ENCODE assay signal across 8 cellular contexts in the genomic region with DNA sequence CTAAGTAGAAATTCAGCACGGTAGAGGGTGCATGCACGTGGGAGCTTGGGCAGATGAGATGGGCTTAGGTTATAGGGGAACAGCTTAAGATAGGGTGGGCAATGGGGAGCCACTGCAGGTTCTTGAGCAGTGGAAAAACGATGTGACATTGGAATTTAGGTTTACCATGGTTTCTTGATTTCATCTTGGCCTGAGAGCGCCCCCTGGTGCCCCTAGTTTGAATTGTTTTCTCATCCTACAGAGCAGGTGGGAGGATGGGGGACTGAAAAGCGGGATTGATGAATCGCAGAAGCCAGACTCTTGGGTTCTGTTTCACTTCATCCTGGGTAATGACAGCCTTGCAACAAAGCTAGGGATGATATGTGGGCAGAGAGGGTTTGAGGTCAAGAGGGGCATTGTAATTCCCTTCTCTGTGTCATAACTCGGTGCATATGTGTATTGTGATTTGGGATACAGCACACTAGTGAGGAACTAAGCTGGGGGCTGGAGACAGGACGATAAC. TPM values are rescaled to one million over a fixed set of nuclear protein-coding genes. Genes with fewer than 3 reads are reported as not detected.
A peak's percentile ranks its signal among the peaks of the same experiment; 100 is the strongest.
DNase-seq lines count a peak whose midpoint lies in the region; ATAC-seq and TF ChIP-seq lines count a peak whose summit lies in the region.

No MANE protein-coding gene starts in this region.

- peaks cover 19% of the 10 kb centered on the region; the same call in 1 of the 2 replicates for H3F3A ChIP-seq in PC-9 (ENCODE audit: insufficient read depth, low read depth)

- H3K9me3 Mint-ChIP-seq in CD4-positive, alpha-beta T cell, result no peaks in the 10 kb centered on the region
- H3K9me3 Mint-ChIP-seq in activated T-cell treated with anti-CD3 and anti-CD28 coated beads, Interleukin-2, amount 50 U/mL, for 4 hours, result no peaks in the 10 kb centered on the region

- peak; percentile 68 to 85 (median 78) for DNase-seq in CD4-positive, alpha-beta T cell
- DNase-seq in HT1080 (ENCODE audit: low read depth) (peak; percentile 71), PC-9 (peak; percentile 59 to 71), fibroblast of mammary gland (ENCODE audit: low read depth) (peak; percentile 70), nucleus accumbens (lab: John Stamatoyannopoulos, UW) (peak in 43 of 56 donors; percentile 20 to 89 (median 60)), tibial artery (peak; percentile 83 to 86)
- peak; percentile 82 for DNase-seq in activated T-cell treated with anti-CD3 and anti-CD28 coated beads, Interleukin-2, amount 50 U/mL, for 4 hours

- TF ChIP-seq CTCF in CD4-positive, alpha-beta T cell (IDR thresholded peaks at IDR 0.05), result peak; percentile 86
- TF ChIP-seq CTCF in PC-9 (conservative IDR thresholded peaks at IDR 0.05), result peak; percentile 96
- peak; percentile 83 for TF ChIP-seq CTCF in fibroblast of mammary gland (conservative IDR thresholded peaks at IDR 0.05; ENCODE audit: control insufficient read depth, insufficient read depth, low read depth, low read length)
- peak; percentile 77 to 82 for TF ChIP-seq CTCF in tibial artery (IDR thresholded peaks at IDR 0.05)

- H3K4me3 ChIP-seq in PC-9, result no peak overlapping the region
- no peak overlapping the region for H3K4me3 ChIP-seq in fibroblast of mammary gland (ENCODE audit: control insufficient read depth, low read depth, low read length)
- no peak overlapping the region for H3K4me3 ChIP-seq in tibial artery

- H3K4me3 Mint-ChIP-seq in CD4-positive, alpha-beta T cell, result peak overlapping the region; percentile 69
- H3K4me3 Mint-ChIP-seq in activated T-cell treated with anti-CD3 and anti-CD28 coated beads, Interleukin-2, amount 50 U/mL, for 4 hours, result no peak overlapping the region

- H3K9me2 ChIP-seq in PC-9 (ENCODE audit: insufficient read depth), result no peaks in the 10 kb centered on the region

- H3K36me3 ChIP-seq in PC-9 (ENCODE audit: low read depth), result no peaks in the 10 kb centered on the region
- H3K36me3 ChIP-seq in tibial artery, result no peaks in the 10 kb centered on the region

- peak; percentile 33 for ATAC-seq in CD4-positive, alpha-beta T cell (ENCODE audit: poor library complexity)
- ATAC-seq in activated T-cell treated with anti-CD3 and anti-CD28 coated beads, Interleukin-2, amount 50 U/mL, for 4 hours, result peak in 1 of 2 donors; percentile 26
- ATAC-seq in HG03097 (IDR thresholded peaks at IDR 0.05; ENCODE audit: low FRiP score, unreplicated experiment), result no peak

- no peaks in the 10 kb centered on the region for H3K36me3 Mint-ChIP-seq in CD4-positive, alpha-beta T cell (ENCODE audit: low read depth)
- H3K36me3 Mint-ChIP-seq in activated T-cell treated with anti-CD3 and anti-CD28 coated beads, Interleukin-2, amount 50 U/mL, for 4 hours (ENCODE audit: insufficient read depth), result no peaks in the 10 kb centered on the region

- no peaks in the 10 kb centered on the region for H3K9me3 ChIP-seq in CD4-positive, alpha-beta T cell (ENCODE audit: control insufficient read depth, low read length)
- H3K9me3 ChIP-seq in PC-9 (ENCODE audit: insufficient read depth, low read depth) (no peaks in the 10 kb centered on the region), tibial artery (no peaks in the 10 kb centered on the region)

- peaks cover 27% of the 10 kb centered on the region for H3K4me1 Mint-ChIP-seq in CD4-positive, alpha-beta T cell (ENCODE audit: low read depth)
- H3K4me1 Mint-ChIP-seq in activated T-cell treated with anti-CD3 and anti-CD28 coated beads, Interleukin-2, amount 50 U/mL, for 4 hours (ENCODE audit: low read depth), result peaks cover 17% of the 10 kb centered on the region

- no peak overlapping the region for H3K27ac ChIP-seq in CD4-positive, alpha-beta T cell (ENCODE audit: low read depth, low read length)
- H3K27ac ChIP-seq in PC-9, result no peak overlapping the region
- H3K27ac ChIP-seq in tibial artery, result peak overlapping the region; percentile 99

- H3K27ac Mint-ChIP-seq in CD4-positive, alpha-beta T cell, result no peak overlapping the region

- no peak overlapping the region for H3K4me2 ChIP-seq in PC-9

- POLR2A ChIA-PET in CD4-positive, alpha-beta T cell (lab: Charles Lee), result interaction anchor here (0.6 to 3.7 kb wide), 5 partner anchors 8 to 154 kb away, joined by 3 to 27 read pairs (median 6); a partner anchor contains a TSS
- POLR2A ChIA-PET in PC-9 (lab: Charles Lee; ENCODE audit: unreplicated experiment), result interaction anchor here (0.6 kb wide), 1 partner anchor 15 kb away, joined by 33 read pairs; no protein-coding TSS in a partner anchor

- H3K4me1 ChIP-seq in PC-9 (replicated peaks; ENCODE audit: insufficient read depth) (peaks cover 22% of the 10 kb centered on the region), tibial artery (peaks cover 0 to 48% (median 39%) of the 10 kb centered on the region in 4 donors)

- H3K27me3 Mint-ChIP-seq in CD4-positive, alpha-beta T cell, result peaks cover 11% of the 10 kb centered on the region
- peaks cover 7% of the 10 kb centered on the region for H3K27me3 Mint-ChIP-seq in activated T-cell treated with anti-CD3 and anti-CD28 coated beads, Interleukin-2, amount 50 U/mL, for 4 hours (ENCODE audit: low read depth)

- H3K27me3 ChIP-seq in CD4-positive, alpha-beta T cell (ENCODE audit: control insufficient read depth, insufficient read depth, low read length), result peaks cover 1% of the 10 kb centered on the region
- H3K27me3 ChIP-seq in PC-9 (ENCODE audit: insufficient read depth, low read depth), result no peaks in the 10 kb centered on the region
- H3K27me3 ChIP-seq in tibial artery, result no peaks in the 10 kb centered on the region

- intact Hi-C loops in CD4-positive, alpha-beta T cell (cut with DNase I, micrococcal nuclease), result loop anchor here (1.0 to 5.0 kb wide), 5 partner anchors 41 to 155 kb away; a partner anchor contains a TSS
- intact Hi-C loops in PC-9 (cut with micrococcal nuclease; ENCODE audit: unreplicated experiment), result loop anchor here (5.0 kb wide), 1 partner anchor 306 kb away; a partner anchor contains a TSS
- intact Hi-C loops in tibial artery (cut with DNase I; ENCODE audit: low total_unique reads), result loop anchor here (10.0 kb wide), 1 partner anchor 219 kb away; a partner anchor contains a TSS

- no peaks in the 10 kb centered on the region for H4K20me1 ChIP-seq in PC-9 (ENCODE audit: insufficient read depth)

- BruUV-seq in PC-9 (replicated peaks; lab: Mats Ljungman, UMichigan), result no TSS peak

- CTCF ChIA-PET in CD4-positive, alpha-beta T cell (lab: Charles Lee), result interaction anchor here (0.7 to 4.3 kb wide), 11 partner anchors 9 to 127 kb away, joined by 3 to 18 read pairs (median 4); a partner anchor contains a TSS
- CTCF ChIA-PET in PC-9 (lab: Charles Lee), result interaction anchor here (0.6 to 1.3 kb wide), 4 partner anchors 15 to 179 kb away, joined by 3 to 5 read pairs (median 3); no protein-coding TSS in a partner anchor

- no peak overlapping the region for H2AFZ ChIP-seq in PC-9

- no peaks in the 10 kb centered on the region for H3K79me2 ChIP-seq in PC-9 (ENCODE audit: low read depth)

RNA-seq across cellular contexts. Expression of a gene that starts 6.7 kb away (rescaled TPM):
- 10 to 100 TPM; 16.0 to 16.5 TPM for total RNA-seq in CD4-positive, alpha-beta T cell
- 365 and 377 TPM in 2 replicates for total RNA-seq in HT1080 (2014; rRNA removed; shearing (Covaris generic))
- 325 and 586 TPM in 2 replicates for polyA plus RNA-seq in HT1080 (2015; cell fraction: cytosol; rRNA removed)
- polyA plus RNA-seq in HT1080 (2015; cell fraction: nucleus; rRNA removed), result 644 and 847 TPM in 2 replicates
- total RNA-seq in PC-9 (2021), result 38.8 and 54.5 TPM in 2 replicates
- total RNA-seq in activated T-cell treated with anti-CD3 and anti-CD28 coated beads, Interleukin-2, amount 50 U/mL, for 4 hours, result 1 to 10 TPM in 2 of 3 donors, under 1 TPM in 1; 0.96 to 3.2 (median 2.1) TPM

RNA-seq across cellular contexts. Expression of a gene that starts 10.7 kb away (rescaled TPM):
- total RNA-seq in CD4-positive, alpha-beta T cell, result 10 to 100 TPM; 18.3 to 20.5 TPM
- total RNA-seq in HT1080 (2014; rRNA removed; shearing (Covaris generic)), result 7.6 and 12.1 TPM in 2 replicates
- polyA plus RNA-seq in HT1080 (2015; cell fraction: cytosol; rRNA removed), result 63.9 and 65.4 TPM in 2 replicates
- polyA plus RNA-seq in HT1080 (2015; cell fraction: nucleus; rRNA removed), result 28.5 and 31.9 TPM in 2 replicates
- total RNA-seq in PC-9 (2021), result 55.0 and 64.3 TPM in 2 replicates
- 10 to 100 TPM; 18.6 to 20.7 (median 18.9) TPM for total RNA-seq in activated T-cell treated with anti-CD3 and anti-CD28 coated beads, Interleukin-2, amount 50 U/mL, for 4 hours

RNA-seq across cellular contexts. Expression of a gene that starts 17.1 kb away (rescaled TPM):
- not detected for total RNA-seq in CD4-positive, alpha-beta T cell
- total RNA-seq in HT1080 (2014; rRNA removed; shearing (Covaris generic)), result 0.96 and 1.8 TPM in 2 replicates
- polyA plus RNA-seq in HT1080 (2015; cell fraction: cytosol; rRNA removed), result 0.43 and 0.44 TPM in 2 replicates
- 0.70 and 1.5 TPM in 2 replicates for polyA plus RNA-seq in HT1080 (2015; cell fraction: nucleus; rRNA removed)
- total RNA-seq in PC-9 (2021), result not detected in 2 replicates
- not detected for total RNA-seq in activated T-cell treated with anti-CD3 and anti-CD28 coated beads, Interleukin-2, amount 50 U/mL, for 4 hours

RNA-seq across cellular contexts. Expression of a gene that starts 22.9 kb away (rescaled TPM):
- not detected for total RNA-seq in CD4-positive, alpha-beta T cell
- not detected in 2 replicates for total RNA-seq in HT1080 (2014; rRNA removed; shearing (Covaris generic))
- polyA plus RNA-seq in HT1080 (2015; cell fraction: cytosol; rRNA removed), result not detected in 2 replicates
- not detected in 2 replicates for polyA plus RNA-seq in HT1080 (2015; cell fraction: nucleus; rRNA removed)
- not detected in 2 replicates for total RNA-seq in PC-9 (2021)
- not detected for total RNA-seq in activated T-cell treated with anti-CD3 and anti-CD28 coated beads, Interleukin-2, amount 50 U/mL, for 4 hours

RNA-seq across cellular contexts. Expression of a gene that starts 57.9 kb away (rescaled TPM):
- total RNA-seq in CD4-positive, alpha-beta T cell, result 1 to 10 TPM; 2.0 to 2.6 TPM
- 0.20 and 1.0 TPM in 2 replicates for total RNA-seq in HT1080 (2014; rRNA removed; shearing (Covaris generic))
- 0.37 and 0.73 TPM in 2 replicates for polyA plus RNA-seq in HT1080 (2015; cell fraction: cytosol; rRNA removed)
- 0.27 and 0.29 TPM in 2 replicates for polyA plus RNA-seq in HT1080 (2015; cell fraction: nucleus; rRNA removed)
- total RNA-seq in PC-9 (2021), result 2.1 and 2.7 TPM in 2 replicates
- total RNA-seq in activated T-cell treated with anti-CD3 and anti-CD28 coated beads, Interleukin-2, amount 50 U/mL, for 4 hours, result under 1 TPM; 0.19 to 0.53 (median 0.37) TPM

Comparison
In these comparisons a context has a peak if more than half of its experiments do, and no peak if none do; other contexts are left out.
1. H3K27ac ChIP-seq: peak in tibial artery (2 of 2); none in CD4-positive, alpha-beta T cell (single experiment) and PC-9 (single experiment).
2. Peak in every context shown above with its lines, with median percentiles within 50 percentile points of each other: DNase-seq and CTCF ChIP-seq.